Comparison of ENCODE assay signal across 21 cellular contexts in genomic region chr14:96405603-96406158, GRCh38. TPM values are rescaled to one million over a fixed set of nuclear protein-coding genes. Genes with fewer than 3 reads are reported as not detected.
"Had no signal": no experiment of that assay in that cellular context is flagged by ENCODE, and none has a peak within 500 bp of the region (broad histone marks: within the 10 kb centered on the region; RNA-seq: fewer than 3 reads in every experiment).

No MANE protein-coding gene starts in this region.

- H3K27ac ChIP-seq: RWPE1 had no signal

- H3K9me2 ChIP-seq: SK-N-SH had no signal

- H3K9ac ChIP-seq: SK-N-SH had no signal

- ATAC-seq: Panc1, PC-3 had no signal

- DNase-seq: Karpas-422, KG1, MM.1S, NCI-H1092 treated with DMSO at 0.1 percent for 48 hours, NCI-H1436, NCI-H187, NCI-H2029, NCI-H2081 treated with DMSO at 0.1 percent for 48 hours, NCI-H2171, NCI-H226, NCI-H446, NCI-H510A, NCI-H524 treated with DMSO at 0.1 percent for 48 hours, NCI-H69, NCI-H774, PC-3, SHP77, SK-N-SH had no signal

- H3K4me2 ChIP-seq: SK-N-SH had no signal

- H3K9me3 ChIP-seq: SK-N-SH had no signal

RNA-seq across cellular contexts. Expression of gene AK7, which starts 13.8 kb away (rescaled TPM):
- total RNA-seq: HT-29, PC-3 had no signal
